In genomic region chr17:80991645-80992076, GRCh38 we compare ENCODE assay signal across 8 cellular contexts. TPM values are rescaled to one million over a fixed set of nuclear protein-coding genes. Genes with fewer than 3 reads are reported as not detected.
A peak's percentile ranks its signal among the peaks of the same experiment; 100 is the strongest.
DNase-seq lines count a peak whose midpoint lies in the region; ATAC-seq and TF ChIP-seq lines count a peak whose summit lies in the region.

Gene CHMP6, plus strand, starts transcription at chr17:80991841. Its CDS starts 78 bp downstream, at chr17:80991919.

- H3K27ac Mint-ChIP-seq in activated T-helper 17 cell treated with anti-CD3 and anti-CD28 coated beads, Interleukin-2, amount 50 U/mL, for 72 hours, result peak within 1 kb of the TSS; percentile 81
- peak within 1 kb of the TSS; percentile 78 to 90 (median 84) for H3K27ac Mint-ChIP-seq in naive thymus-derived CD4-positive, alpha-beta T cell
- peak within 1 kb of the TSS; percentile 88 for H3K27ac Mint-ChIP-seq in stimulated activated naive B cell treated with anti-CD40 and anti-IgM and Interleukin-4, amounts not matched to agents 10 μg/mL and 1 μg/mL and 100 μg/mL, for 72 hours

- no peaks in the 10 kb centered on the region for H3K9me3 Mint-ChIP-seq in activated T-helper 17 cell treated with anti-CD3 and anti-CD28 coated beads, Interleukin-2, amount 50 U/mL, for 72 hours
- peaks cover 0 to 9% (median 0%) of the 10 kb centered on the region in 11 donors for H3K9me3 Mint-ChIP-seq in naive thymus-derived CD4-positive, alpha-beta T cell
- H3K9me3 Mint-ChIP-seq in stimulated activated naive B cell treated with anti-CD40 and anti-IgM and Interleukin-4, amounts not matched to agents 10 μg/mL and 1 μg/mL and 100 μg/mL, for 72 hours, result no peaks in the 10 kb centered on the region

- H3K4me3 ChIP-seq in Peyer's patch, result peak within 1 kb of the TSS; percentile 91 to 100 (median 98)
- H3K4me3 ChIP-seq in fibroblast of mammary gland (ENCODE audit: control insufficient read depth, low read depth, low read length), result peak within 1 kb of the TSS; percentile 62
- H3K4me3 ChIP-seq in naive thymus-derived CD4-positive, alpha-beta T cell (ENCODE audit: low read length), result peak within 1 kb of the TSS; percentile 94

- POLR2A ChIA-PET in naive thymus-derived CD4-positive, alpha-beta T cell (lab: Charles Lee), result interaction anchor here (0.6 to 3.4 kb wide), 5 partner anchors 11 to 521 kb away, joined by 3 to 20 read pairs (median 3); no protein-coding TSS in a partner anchor

- TF ChIP-seq POLR2A in Peyer's patch (IDR thresholded peaks at IDR 0.05), result peak in 1 of 2 donors; percentile 31

- CTCF ChIA-PET in naive thymus-derived CD4-positive, alpha-beta T cell (lab: Charles Lee), result interaction anchor here (0.9 kb wide), 1 partner anchor 576 kb away, joined by 3 read pairs; no protein-coding TSS in a partner anchor

- H3K4me3 Mint-ChIP-seq in activated T-helper 17 cell treated with anti-CD3 and anti-CD28 coated beads, Interleukin-2, amount 50 U/mL, for 72 hours, result peak within 1 kb of the TSS; percentile 73
- peak within 1 kb of the TSS; percentile 71 to 88 (median 83) for H3K4me3 Mint-ChIP-seq in naive thymus-derived CD4-positive, alpha-beta T cell
- H3K4me3 Mint-ChIP-seq in stimulated activated naive B cell treated with anti-CD40 and anti-IgM and Interleukin-4, amounts not matched to agents 10 μg/mL and 1 μg/mL and 100 μg/mL, for 72 hours, result peak within 1 kb of the TSS; percentile 81 to 82

- TF ChIP-seq CTCF in Peyer's patch (IDR thresholded peaks at IDR 0.05), result peak in 4 of 6 experiments; percentile 29 to 57 (median 52)
- no peak for TF ChIP-seq CTCF in fibroblast of mammary gland (conservative IDR thresholded peaks at IDR 0.05; ENCODE audit: control insufficient read depth, insufficient read depth, low read depth, low read length)

- H3K27ac ChIP-seq in Peyer's patch, result peak within 1 kb of the TSS; percentile 63 to 79 (median 72)
- H3K27ac ChIP-seq in naive thymus-derived CD4-positive, alpha-beta T cell (ENCODE audit: low read depth, low read length), result peak within 1 kb of the TSS; percentile 96

- no peaks in the 10 kb centered on the region for H3K27me3 ChIP-seq in Peyer's patch
- no peaks in the 10 kb centered on the region for H3K27me3 ChIP-seq in naive thymus-derived CD4-positive, alpha-beta T cell (ENCODE audit: control insufficient read depth in 2 of 2, insufficient read depth in 2 of 2, low read length in 2 of 2)

- H3K36me3 Mint-ChIP-seq in activated T-helper 17 cell treated with anti-CD3 and anti-CD28 coated beads, Interleukin-2, amount 50 U/mL, for 72 hours (ENCODE audit: low read depth), result peaks cover 15% of the 10 kb centered on the region
- H3K36me3 Mint-ChIP-seq in naive thymus-derived CD4-positive, alpha-beta T cell, result peaks cover 0 to 5% (median 0%) of the 10 kb centered on the region in 5 donors
- peaks cover 16 to 17% of the 10 kb centered on the region in 2 donors for H3K36me3 Mint-ChIP-seq in stimulated activated naive B cell treated with anti-CD40 and anti-IgM and Interleukin-4, amounts not matched to agents 10 μg/mL and 1 μg/mL and 100 μg/mL, for 72 hours

- H3K4me1 Mint-ChIP-seq in activated T-helper 17 cell treated with anti-CD3 and anti-CD28 coated beads, Interleukin-2, amount 50 U/mL, for 72 hours, result no peaks in the 10 kb centered on the region
- peaks cover 7 to 38% (median 21%) of the 10 kb centered on the region in 7 donors for H3K4me1 Mint-ChIP-seq in naive thymus-derived CD4-positive, alpha-beta T cell
- H3K4me1 Mint-ChIP-seq in stimulated activated naive B cell treated with anti-CD40 and anti-IgM and Interleukin-4, amounts not matched to agents 10 μg/mL and 1 μg/mL and 100 μg/mL, for 72 hours, result peaks cover 26 to 52% of the 10 kb centered on the region in 2 donors

- intact Hi-C loops in naive thymus-derived CD4-positive, alpha-beta T cell (cut with micrococcal nuclease), result loop anchor here (1.0 to 2.0 kb wide), 3 partner anchors 27 to 44 kb away; partner anchors contain the start of gene BAIAP2 (in 1 of the 2)

- H3K36me3 ChIP-seq in Peyer's patch, result peaks cover 0 to 19% (median 0%) of the 10 kb centered on the region in 3 donors
- peaks cover 0 to 19% (median 0%) of the 10 kb centered on the region in 3 experiments for H3K36me3 ChIP-seq in naive thymus-derived CD4-positive, alpha-beta T cell (ENCODE audit: control insufficient read depth in 2 of 3, insufficient read depth in 3 of 3, low read length in 3 of 3)

- peak; percentile 48 for DNase-seq in GM04504 (ENCODE audit: low read depth)
- peak; percentile 59 to 84 (median 82) for DNase-seq in Peyer's patch
- peak; percentile 67 for DNase-seq in fibroblast of mammary gland (ENCODE audit: low read depth)
- peak; percentile 60 to 84 (median 78) for DNase-seq in naive thymus-derived CD4-positive, alpha-beta T cell
- peak; percentile 73 for DNase-seq in stimulated activated naive B cell treated with anti-CD40 and anti-IgM and Interleukin-4, amounts not matched to agents 10 μg/mL and 1 μg/mL and 100 μg/mL, for 72 hours

- peak; percentile 54 for ATAC-seq in HG03280 (IDR thresholded peaks at IDR 0.05; ENCODE audit: unreplicated experiment)
- ATAC-seq in activated T-helper 17 cell treated with anti-CD3 and anti-CD28 coated beads, Interleukin-2, amount 50 U/mL, for 72 hours (replicated peaks), result peak; percentile 82
- peak; percentile 89 for ATAC-seq in naive thymus-derived CD4-positive, alpha-beta T cell
- peak; percentile 55 to 70 for ATAC-seq in stimulated activated naive B cell treated with anti-CD40 and anti-IgM and Interleukin-4, amounts not matched to agents 10 μg/mL and 1 μg/mL and 100 μg/mL, for 72 hours (replicated peaks)
- no peak for ATAC-seq in GM19328 (IDR thresholded peaks at IDR 0.05; ENCODE audit: unreplicated experiment)

- peaks cover 0 to 36% (median 11%) of the 10 kb centered on the region in 4 donors for H3K4me1 ChIP-seq in Peyer's patch
- H3K4me1 ChIP-seq in naive thymus-derived CD4-positive, alpha-beta T cell (ENCODE audit: control insufficient read depth in 2 of 2, insufficient read depth in 2 of 2, low read length in 2 of 2), result peaks cover 14 to 25% of the 10 kb centered on the region in 2 donors

- H3K27me3 Mint-ChIP-seq in activated T-helper 17 cell treated with anti-CD3 and anti-CD28 coated beads, Interleukin-2, amount 50 U/mL, for 72 hours, result no peaks in the 10 kb centered on the region
- H3K27me3 Mint-ChIP-seq in naive thymus-derived CD4-positive, alpha-beta T cell, result peaks cover 0 to 11% (median 0%) of the 10 kb centered on the region in 5 donors
- no peaks in the 10 kb centered on the region for H3K27me3 Mint-ChIP-seq in stimulated activated naive B cell treated with anti-CD40 and anti-IgM and Interleukin-4, amounts not matched to agents 10 μg/mL and 1 μg/mL and 100 μg/mL, for 72 hours

- no peaks in the 10 kb centered on the region for H3K9me3 ChIP-seq in Peyer's patch
- no peaks in the 10 kb centered on the region for H3K9me3 ChIP-seq in naive thymus-derived CD4-positive, alpha-beta T cell (ENCODE audit: control insufficient read depth in 2 of 3, low read length in 3 of 3)

RNA-seq across cellular contexts. Expression of gene CHMP6, which starts in this region (rescaled TPM):
- 10 to 100 TPM; 29.9 to 57.8 (median 37.1) TPM for total RNA-seq in Peyer's patch
- 10 to 100 TPM; 17.2 to 19.8 TPM for total RNA-seq in activated T-helper 17 cell treated with anti-CD3 and anti-CD28 coated beads, Interleukin-2, amount 50 U/mL, for 72 hours
- 10 to 100 TPM; 26.4 to 49.9 (median 41.7) TPM for total RNA-seq in naive thymus-derived CD4-positive, alpha-beta T cell
- 10 to 100 TPM; 49.8 to 55.4 TPM for polyA plus RNA-seq in naive thymus-derived CD4-positive, alpha-beta T cell
